8 cellular contexts compared by ENCODE assay signal in the genomic region with DNA sequence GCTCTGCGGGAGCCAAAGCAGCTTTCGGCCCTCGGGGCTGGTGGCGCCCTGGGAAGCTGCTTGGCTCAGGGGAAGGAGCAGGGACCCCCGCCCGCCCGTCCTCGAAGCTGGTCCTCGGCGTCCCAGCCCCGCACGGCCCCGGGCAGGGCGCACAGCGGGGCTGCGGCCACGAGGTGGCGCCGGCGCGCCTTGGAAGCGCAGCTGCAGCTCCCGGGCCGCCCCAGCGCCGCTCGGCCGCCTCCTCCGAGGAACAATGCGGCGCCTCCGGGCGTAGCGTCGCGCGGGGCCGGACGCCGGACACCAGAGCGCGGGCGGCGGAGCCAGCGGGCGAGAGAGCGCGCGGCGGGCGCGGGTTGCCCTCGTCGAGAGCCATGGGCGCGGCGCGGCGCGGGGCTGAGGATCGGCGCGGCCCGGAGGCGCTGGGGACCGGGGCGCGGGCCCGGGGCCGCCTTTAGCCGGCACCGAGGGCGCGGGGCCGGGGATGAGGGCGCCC. TPM values are rescaled to one million over a fixed set of nuclear protein-coding genes. Genes with fewer than 3 reads are reported as not detected.
DNase-seq lines count a peak whose midpoint lies in the region; ATAC-seq and TF ChIP-seq lines count a peak whose summit lies in the region.

A gene with protein sequence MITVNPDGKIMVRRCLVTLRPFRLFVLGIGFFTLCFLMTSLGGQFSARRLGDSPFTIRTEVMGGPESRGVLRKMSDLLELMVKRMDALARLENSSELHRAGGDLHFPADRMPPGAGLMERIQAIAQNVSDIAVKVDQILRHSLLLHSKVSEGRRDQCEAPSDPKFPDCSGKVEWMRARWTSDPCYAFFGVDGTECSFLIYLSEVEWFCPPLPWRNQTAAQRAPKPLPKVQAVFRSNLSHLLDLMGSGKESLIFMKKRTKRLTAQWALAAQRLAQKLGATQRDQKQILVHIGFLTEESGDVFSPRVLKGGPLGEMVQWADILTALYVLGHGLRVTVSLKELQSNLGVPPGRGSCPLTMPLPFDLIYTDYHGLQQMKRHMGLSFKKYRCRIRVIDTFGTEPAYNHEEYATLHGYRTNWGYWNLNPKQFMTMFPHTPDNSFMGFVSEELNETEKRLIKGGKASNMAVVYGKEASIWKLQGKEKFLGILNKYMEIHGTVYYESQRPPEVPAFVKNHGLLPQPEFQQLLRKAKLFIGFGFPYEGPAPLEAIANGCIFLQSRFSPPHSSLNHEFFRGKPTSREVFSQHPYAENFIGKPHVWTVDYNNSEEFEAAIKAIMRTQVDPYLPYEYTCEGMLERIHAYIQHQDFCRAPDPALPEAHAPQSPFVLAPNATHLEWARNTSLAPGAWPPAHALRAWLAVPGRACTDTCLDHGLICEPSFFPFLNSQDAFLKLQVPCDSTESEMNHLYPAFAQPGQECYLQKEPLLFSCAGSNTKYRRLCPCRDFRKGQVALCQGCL (plus strand): TSS at position 229 of the 493 bp plus-strand sequence. CDS start 626 bp downstream, outside the sequence.

- H3K27me3 Mint-ChIP-seq in activated CD8-positive, alpha-beta T cell treated with anti-CD3 and anti-CD28 coated beads for 36 hours, result peaks cover 12% of the 10 kb centered on the region

- POLR2A ChIA-PET in activated CD8-positive, alpha-beta T cell treated with anti-CD3 and anti-CD28 coated beads for 36 hours (lab: Charles Lee), result interaction anchor here (0.6 to 0.9 kb wide), 2 partner anchors 60 to 140 kb away, joined by 3 to 4 read pairs; no protein-coding TSS in a partner anchor

- peak; percentile 82 for TF ChIP-seq CTCF in activated CD8-positive, alpha-beta T cell treated with anti-CD3 and anti-CD28 coated beads for 36 hours (IDR thresholded peaks at IDR 0.05)
- peak; percentile 91 for TF ChIP-seq CTCF in lung (IDR thresholded peaks at IDR 0.05; ENCODE audit: control extremely low read depth, extremely low read depth)

- H3K36me3 Mint-ChIP-seq in activated CD8-positive, alpha-beta T cell treated with anti-CD3 and anti-CD28 coated beads for 36 hours (ENCODE audit: low read depth), result no peaks in the 10 kb centered on the region

- H3K27ac ChIP-seq in ectodermal cell (ENCODE audit: insufficient read depth, low read depth, low read length, poor library complexity, severe bottlenecking) (no peak within 1 kb of the TSS), lung (ENCODE audit: low read depth in 1 of 2, low read length in 1 of 2) (no peak within 1 kb of the TSS)

- H3K27me3 ChIP-seq in ectodermal cell (ENCODE audit: control insufficient read depth, insufficient read depth, low read length, poor library complexity, severe bottlenecking) (peaks cover 43% of the 10 kb centered on the region), lung (ENCODE audit: control insufficient read depth, insufficient read depth) (peaks cover 3% of the 10 kb centered on the region)

- no peak within 1 kb of the TSS for H3K27ac Mint-ChIP-seq in activated CD8-positive, alpha-beta T cell treated with anti-CD3 and anti-CD28 coated beads for 36 hours

- ATAC-seq in HG02623 (IDR thresholded peaks at IDR 0.05; ENCODE audit: unreplicated experiment) (peak; percentile 60), lung (ENCODE audit: insufficient read depth, low FRiP score) (peak; percentile 86)
- ATAC-seq in activated CD8-positive, alpha-beta T cell treated with anti-CD3 and anti-CD28 coated beads for 36 hours, result peak; percentile 93

- peaks cover 15% of the 10 kb centered on the region for H3K4me1 ChIP-seq in ectodermal cell (ENCODE audit: control insufficient read depth, insufficient read depth, low read length)
- peaks cover 0 to 4% of the 10 kb centered on the region in 2 donors for H3K4me1 ChIP-seq in lung (ENCODE audit: control insufficient read depth in 2 of 2, insufficient read depth in 2 of 2, low read length in 2 of 2)

- 0% methylated on average over 76 of the region's 76 CpGs for WGBS in ectodermal cell, 2 experiments
- 0 to 1% methylated on average over 68 to 76 of the region's 76 CpGs for WGBS in lung, 2 donors

- H3K4me3 Mint-ChIP-seq in activated CD8-positive, alpha-beta T cell treated with anti-CD3 and anti-CD28 coated beads for 36 hours, result peak within 1 kb of the TSS; percentile 45

- peaks cover 8% of the 10 kb centered on the region for H3K4me1 Mint-ChIP-seq in activated CD8-positive, alpha-beta T cell treated with anti-CD3 and anti-CD28 coated beads for 36 hours (ENCODE audit: low read depth)

- peak; percentile 93 for DNase-seq in Daoy (ENCODE audit: low read depth)
- peak; percentile 57 to 92 for DNase-seq in NCI-H446 (lab: John Stamatoyannopoulos, UW)
- DNase-seq in activated CD8-positive, alpha-beta T cell treated with anti-CD3 and anti-CD28 coated beads for 36 hours, result peak; percentile 78
- DNase-seq in lung (ENCODE audit: low spot score), result peak; percentile 67
- peak; percentile 47 to 73 (median 58) for DNase-seq in stimulated activated CD4-positive, alpha-beta T cell treated with anti-CD3 and anti-CD28 coated beads, TNF-alpha, amount 100 ng/mL, for 48 hours (ENCODE audit: low read depth in 3 of 3)
- DNase-seq in NK-92 (lab: John Stamatoyannopoulos, UW; ENCODE audit: unreplicated experiment), result no peak

- H3K9me3 ChIP-seq in ectodermal cell (ENCODE audit: control insufficient read depth, low read length) (no peaks in the 10 kb centered on the region), lung (ENCODE audit: control insufficient read depth in 2 of 2, insufficient read depth in 1 of 2, low read length in 1 of 2) (no peaks in the 10 kb centered on the region)

- H3K36me3 ChIP-seq in ectodermal cell (ENCODE audit: control insufficient read depth, insufficient read depth, low read length) (no peaks in the 10 kb centered on the region), lung (ENCODE audit: control insufficient read depth in 2 of 2, insufficient read depth in 2 of 2, low read length in 2 of 2) (no peaks in the 10 kb centered on the region)

- no peaks in the 10 kb centered on the region for H3K9me3 Mint-ChIP-seq in activated CD8-positive, alpha-beta T cell treated with anti-CD3 and anti-CD28 coated beads for 36 hours

- H3K4me3 ChIP-seq in ectodermal cell (ENCODE audit: insufficient read depth, low read depth, low read length) (peak within 1 kb of the TSS; percentile 35), lung (peak within 1 kb of the TSS; percentile 29)

- CTCF ChIA-PET in activated CD8-positive, alpha-beta T cell treated with anti-CD3 and anti-CD28 coated beads for 36 hours (lab: Charles Lee), result interaction anchor here (0.6 to 4.2 kb wide), 40 partner anchors 10 to 374 kb away, joined by 3 to 51 read pairs (median 3); no protein-coding TSS in a partner anchor

- intact Hi-C loops in activated CD8-positive, alpha-beta T cell treated with anti-CD3 and anti-CD28 coated beads for 36 hours (cut with micrococcal nuclease), result loop anchor here (5.0 kb wide), 1 partner anchor 199 kb away; no protein-coding TSS in a partner anchor

RNA-seq across cellular contexts. Expression of the gene that starts here (rescaled TPM):
- total RNA-seq in Daoy (2014; rRNA removed; shearing (Covaris generic)), result 4.1 and 5.4 TPM in 2 replicates
- total RNA-seq in activated CD8-positive, alpha-beta T cell treated with anti-CD3 and anti-CD28 coated beads for 36 hours, result not detected
- 4.1 TPM for polyA plus RNA-seq in ectodermal cell (2013, experiment 1 of 4)
- 2.6 TPM for polyA plus RNA-seq in ectodermal cell (2013, experiment 2 of 4)
- polyA plus RNA-seq in ectodermal cell (2013, experiment 3 of 4), result 4.2 TPM
- polyA plus RNA-seq in ectodermal cell (2013, experiment 4 of 4), result 3.3 TPM
- under 1 TPM; 0.28 to 0.40 TPM for total RNA-seq in lung
- under 1 TPM; 0.52 to 0.67 TPM for polyA plus RNA-seq in lung

Comparison
In these comparisons a context has a peak if more than half of its experiments do, and no peak if none do; other contexts are left out.
1. Peak in DNase-seq and ATAC-seq in activated CD8-positive, alpha-beta T cell treated with anti-CD3 and anti-CD28 coated beads for 36 hours; RNA of the gene not detected or under 1 TPM.
2. Peak in DNase-seq, ATAC-seq and H3K4me3 ChIP-seq in lung; RNA of the gene not detected or under 1 TPM.